In the genomic region with DNA sequence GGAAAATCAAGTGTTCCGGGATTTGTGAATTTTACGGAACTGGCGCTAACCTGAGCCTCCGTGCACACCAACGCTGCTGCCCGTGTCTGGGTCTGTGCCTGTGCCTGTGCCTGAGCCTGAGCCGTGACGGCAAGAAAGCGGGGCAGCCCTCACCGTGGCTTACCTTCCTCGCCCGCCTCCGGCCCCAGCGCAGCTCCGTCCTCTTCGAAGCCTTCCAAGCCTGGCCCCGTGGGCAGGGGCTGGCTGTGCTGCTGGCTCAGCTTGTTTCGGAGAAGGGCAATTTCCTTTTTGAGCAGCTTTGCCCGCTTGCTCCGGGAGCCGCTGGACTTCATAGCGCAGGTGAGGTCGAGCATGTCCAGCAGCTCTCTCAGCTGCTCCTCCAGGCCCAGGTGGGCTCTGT, we compare ENCODE assay signal across 22 cellular contexts.
"Had no signal": no experiment of that assay in that cellular context is flagged by ENCODE, and none has a peak within 500 bp of the region (broad histone marks: within the 10 kb centered on the region; RNA-seq: fewer than 3 reads in every experiment).

No MANE protein-coding gene starts in this region.

- H3K9me3 ChIP-seq: MG63, Peyer's patch had no signal

- FAIRE-seq: astrocyte had no signal

- H3K27me3 ChIP-seq: MG63, Peyer's patch had no signal

- H3K4me3 ChIP-seq: MG63, Peyer's patch had no signal

- H3K27ac ChIP-seq: Peyer's patch had no signal

- DNase-seq: activated CD4-positive, alpha-beta T cell treated with anti-CD3 and anti-CD28 coated beads for 48 hours; activated CD4-positive, alpha-beta T cell treated with anti-CD3 and anti-CD28 coated beads, Interleukin-2, amount 50 U/mL, for 4 hours; activated CD4-positive, CD25-positive, alpha-beta regulatory T cell treated with anti-CD3 and anti-CD28 coated beads, Interleukin-2, amount 50 U/mL, for 72 hours; activated CD8-positive, alpha-beta memory T cell treated with anti-CD3 and anti-CD28 coated beads, Interleukin-2, amount 10 ng/mL, durations not matched to agents 7 days and 5 days; activated effector memory CD4-positive, alpha-beta T cell treated with anti-CD3 and anti-CD28 coated beads, Interleukin-2, amount 50 U/mL, for 16 hours; activated naive CD4-positive, alpha-beta T cell treated with Interleukin-2 at 50 U/mL for 16 hours; activated naive CD8-positive, alpha-beta T cell treated with anti-CD3 and anti-CD28 coated beads, Interleukin-2, amount 50 U/mL, for 24 hours; activated T-cell treated with anti-CD3 and anti-CD28 coated beads, Interleukin-2, amount 50 U/mL, for 24 hours; amniotic stem cell; MV-4-11; NCI-H1092 treated with DMSO at 0.1 percent for 48 hours; NCI-H1417 treated with DMSO at 0.1 percent for 48 hours; NCI-H1694 treated with DMSO at 0.1 percent for 48 hours; NCI-H2081 treated with DMSO at 0.1 percent for 48 hours; NCI-H446; NCI-H524; Peyer's patch; SHP77 treated with DMSO at 0.1 percent for 48 hours had no signal

- ATAC-seq: activated CD8-positive, alpha-beta memory T cell treated with anti-CD3 and anti-CD28 coated beads, Interleukin-2, amount 10 ng/mL, durations not matched to agents 7 days and 5 days; activated naive CD4-positive, alpha-beta T cell treated with anti-CD3 and anti-CD28 coated beads, Interleukin-2, amount 50 U/mL, for 72 hours; activated naive CD8-positive, alpha-beta T cell treated with anti-CD3 and anti-CD28 coated beads, Interleukin-2, amount 50 U/mL, for 24 hours; WTC11 had no signal
